In the genomic region with DNA sequence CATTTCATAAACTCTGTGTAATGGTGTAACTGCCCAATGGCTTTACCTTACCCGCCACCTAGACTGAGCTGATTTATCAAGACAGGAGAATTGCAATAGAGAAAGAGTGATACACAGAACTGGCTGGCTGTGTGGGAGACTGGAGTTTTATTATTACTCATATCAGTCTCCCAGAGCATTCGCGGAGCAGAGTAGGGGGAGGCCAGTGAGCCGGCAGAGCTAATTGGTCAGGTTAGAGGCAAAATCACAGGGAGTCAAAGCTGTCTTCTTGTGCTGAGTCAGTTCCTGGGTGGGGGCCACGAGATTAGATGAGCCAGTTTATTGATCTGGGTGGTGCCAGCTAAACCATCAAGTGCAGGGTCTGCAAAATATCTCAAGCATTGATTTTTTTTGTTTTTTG, we compare ENCODE assay signal across 1 cellular context.
TF ChIP-seq lines count a peak whose summit lies in the region.

No MANE protein-coding gene starts in this region.

TF ChIP-seq in GM12878, 131 proteins besides CTCF, POLR2A, EP300 and RAD21:
- no peak for TF ChIP-seq PAX8 (IDR thresholded peaks at IDR 0.05)
- TF ChIP-seq KLF5 (IDR thresholded peaks at IDR 0.05; ENCODE audit: partially characterized antibody) = no peak
- TF ChIP-seq, protein P1, sequence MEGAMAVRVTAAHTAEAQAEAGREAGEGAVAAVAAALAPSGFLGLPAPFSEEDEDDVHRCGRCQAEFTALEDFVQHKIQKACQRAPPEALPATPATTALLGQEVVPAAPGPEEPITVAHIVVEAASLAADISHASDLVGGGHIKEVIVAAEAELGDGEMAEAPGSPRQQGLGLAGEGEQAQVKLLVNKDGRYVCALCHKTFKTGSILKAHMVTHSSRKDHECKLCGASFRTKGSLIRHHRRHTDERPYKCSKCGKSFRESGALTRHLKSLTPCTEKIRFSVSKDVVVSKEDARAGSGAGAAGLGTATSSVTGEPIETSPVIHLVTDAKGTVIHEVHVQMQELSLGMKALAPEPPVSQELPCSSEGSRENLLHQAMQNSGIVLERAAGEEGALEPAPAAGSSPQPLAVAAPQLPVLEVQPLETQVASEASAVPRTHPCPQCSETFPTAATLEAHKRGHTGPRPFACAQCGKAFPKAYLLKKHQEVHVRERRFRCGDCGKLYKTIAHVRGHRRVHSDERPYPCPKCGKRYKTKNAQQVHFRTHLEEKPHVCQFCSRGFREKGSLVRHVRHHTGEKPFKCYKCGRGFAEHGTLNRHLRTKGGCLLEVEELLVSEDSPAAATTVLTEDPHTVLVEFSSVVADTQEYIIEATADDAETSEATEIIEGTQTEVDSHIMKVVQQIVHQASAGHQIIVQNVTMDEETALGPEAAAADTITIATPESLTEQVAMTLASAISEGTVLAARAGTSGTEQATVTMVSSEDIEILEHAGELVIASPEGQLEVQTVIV (IDR thresholded peaks at IDR 0.05; ENCODE audit: borderline replicate concordance, partially characterized antibody) = no peak
- TF ChIP-seq, protein P2, sequence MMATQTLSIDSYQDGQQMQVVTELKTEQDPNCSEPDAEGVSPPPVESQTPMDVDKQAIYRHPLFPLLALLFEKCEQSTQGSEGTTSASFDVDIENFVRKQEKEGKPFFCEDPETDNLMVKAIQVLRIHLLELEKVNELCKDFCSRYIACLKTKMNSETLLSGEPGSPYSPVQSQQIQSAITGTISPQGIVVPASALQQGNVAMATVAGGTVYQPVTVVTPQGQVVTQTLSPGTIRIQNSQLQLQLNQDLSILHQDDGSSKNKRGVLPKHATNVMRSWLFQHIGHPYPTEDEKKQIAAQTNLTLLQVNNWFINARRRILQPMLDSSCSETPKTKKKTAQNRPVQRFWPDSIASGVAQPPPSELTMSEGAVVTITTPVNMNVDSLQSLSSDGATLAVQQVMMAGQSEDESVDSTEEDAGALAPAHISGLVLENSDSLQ (IDR thresholded peaks at IDR 0.05) = no peak
- TF ChIP-seq HDAC6 (IDR thresholded peaks at IDR 0.05; ENCODE audit: unreplicated experiment) = no peak
- no peak for TF ChIP-seq JUND (IDR thresholded peaks at IDR 0.05; ENCODE audit: low read depth, low read length)
- TF ChIP-seq TAF1 (IDR thresholded peaks at IDR 0.05; ENCODE audit: borderline replicate concordance, low read depth, low read length) = no peak
- no peak for TF ChIP-seq FOXK2 (IDR thresholded peaks at IDR 0.05)
- TF ChIP-seq ZNF207 (IDR thresholded peaks at IDR 0.05; ENCODE audit: borderline replicate concordance) = no peak
- TF ChIP-seq ESRRA (IDR thresholded peaks at IDR 0.05; ENCODE audit: low read length) = no peak
- TF ChIP-seq ZNF274 (IDR thresholded peaks at IDR 0.05; ENCODE audit: insufficient read depth, insufficient read length) = no peak
- TF ChIP-seq RFX5 (IDR thresholded peaks at IDR 0.05; ENCODE audit: low read depth, low read length) = no peak
- TF ChIP-seq KDM1A (IDR thresholded peaks at IDR 0.05; ENCODE audit: borderline replicate concordance) = no peak
- TF ChIP-seq, protein P3, sequence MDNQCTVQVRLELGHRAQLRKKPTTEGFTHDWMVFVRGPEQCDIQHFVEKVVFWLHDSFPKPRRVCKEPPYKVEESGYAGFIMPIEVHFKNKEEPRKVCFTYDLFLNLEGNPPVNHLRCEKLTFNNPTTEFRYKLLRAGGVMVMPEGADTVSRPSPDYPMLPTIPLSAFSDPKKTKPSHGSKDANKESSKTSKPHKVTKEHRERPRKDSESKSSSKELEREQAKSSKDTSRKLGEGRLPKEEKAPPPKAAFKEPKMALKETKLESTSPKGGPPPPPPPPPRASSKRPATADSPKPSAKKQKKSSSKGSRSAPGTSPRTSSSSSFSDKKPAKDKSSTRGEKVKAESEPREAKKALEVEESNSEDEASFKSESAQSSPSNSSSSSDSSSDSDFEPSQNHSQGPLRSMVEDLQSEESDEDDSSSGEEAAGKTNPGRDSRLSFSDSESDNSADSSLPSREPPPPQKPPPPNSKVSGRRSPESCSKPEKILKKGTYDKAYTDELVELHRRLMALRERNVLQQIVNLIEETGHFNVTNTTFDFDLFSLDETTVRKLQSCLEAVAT (IDR thresholded peaks at IDR 0.05) = no peak
